In genomic region chr12:53728206-53728605, GRCh38 we compare ENCODE assay signal across 8 cellular contexts. TPM values are rescaled to one million over a fixed set of nuclear protein-coding genes. Genes with fewer than 3 reads are reported as not detected.
DNase-seq lines count a peak whose midpoint lies in the region; ATAC-seq and TF ChIP-seq lines count a peak whose summit lies in the region.

No MANE protein-coding gene starts in this region.

- H3K9ac ChIP-seq in HUES64 (ENCODE audit: low read depth, low read length) = no peak overlapping the region

- H3K4me3 ChIP-seq in ACC112 (ENCODE audit: low read depth, low read length) = peak overlapping the region; percentile 95
- peak overlapping the region; percentile 80 for H3K4me3 ChIP-seq in HUES64 (ENCODE audit: low read length)

- 18% methylated on average over 4 of the region's 7 CpGs for WGBS in HUES64

- H3K4me3 Mint-ChIP-seq in brain (peak overlapping the region; percentile 91 to 97 (median 96)), naive B cell (peak overlapping the region; percentile 89 to 98 (median 96))

- H3K27me3 Mint-ChIP-seq in brain = peaks cover 28% of the 10 kb centered on the region
- H3K27me3 Mint-ChIP-seq in naive B cell = peaks cover 8 to 17% (median 11%) of the 10 kb centered on the region in 3 donors

- peaks cover 8% of the 10 kb centered on the region; the same call in 1 of the 2 replicates for H3K36me3 ChIP-seq in ACC112 (ENCODE audit: insufficient read depth, low read length)
- no peaks in the 10 kb centered on the region for H3K36me3 ChIP-seq in HUES64 (ENCODE audit: insufficient read depth, low read length)

- H3K36me3 Mint-ChIP-seq in brain = peaks cover 23% of the 10 kb centered on the region
- peaks cover 5 to 15% of the 10 kb centered on the region in 2 donors for H3K36me3 Mint-ChIP-seq in naive B cell

- H3K4me1 Mint-ChIP-seq in brain (peaks cover 34% of the 10 kb centered on the region), naive B cell (peaks cover 25 to 37% (median 31%) of the 10 kb centered on the region in 3 donors)

- H3K27me3 ChIP-seq in ACC112 (ENCODE audit: insufficient read depth, low read length) (no peaks in the 10 kb centered on the region), HUES64 (ENCODE audit: insufficient read depth, low read length) (no peaks in the 10 kb centered on the region)

- H3K9me3 Mint-ChIP-seq in brain = no peaks in the 10 kb centered on the region
- H3K9me3 Mint-ChIP-seq in naive B cell = peaks cover 0 to 1% (median 0%) of the 10 kb centered on the region in 7 donors

- peak overlapping the region; percentile 55 for H2AFZ ChIP-seq in ACC112 (ENCODE audit: low read length, unreplicated experiment)

- H3K27ac Mint-ChIP-seq in brain (peak overlapping the region; percentile 87 to 98 (median 91)), naive B cell (peak overlapping the region in 5 of 6 donors; percentile 79 to 96 (median 86))

- no peak overlapping the region for H3K27ac ChIP-seq in ACC112 (ENCODE audit: low read depth, low read length)
- no peak overlapping the region; the same call in 1 of the 2 replicates for H3K27ac ChIP-seq in HUES64 (ENCODE audit: low read depth, low read length)

- H3K79me2 ChIP-seq in ACC112 (ENCODE audit: control insufficient read depth, insufficient read depth, low read length, unreplicated experiment) = peaks cover 13% of the 10 kb centered on the region

- H3K9me3 ChIP-seq in HUES64 (ENCODE audit: insufficient read depth, low read depth, low read length) = no peaks in the 10 kb centered on the region

- H3K4me1 ChIP-seq in ACC112 (ENCODE audit: control insufficient read depth, insufficient read depth, low read length, unreplicated experiment) (peaks cover 14% of the 10 kb centered on the region), HUES64 (ENCODE audit: insufficient read depth, low read length) (peaks cover 8% of the 10 kb centered on the region; the same call in 1 of the 2 replicates)

- ATAC-seq in naive B cell (ENCODE audit: low read depth in 2 of 2) = no peak
- no peak for ATAC-seq in HG02884 (IDR thresholded peaks at IDR 0.05; ENCODE audit: unreplicated experiment)
- no peak for ATAC-seq in HG03135 (IDR thresholded peaks at IDR 0.05; ENCODE audit: unreplicated experiment)

- DNase-seq in naive B cell (no peak), DMS79 treated with DMSO at 0.1 percent for 48 hours (lab: John Stamatoyannopoulos, UW) (no peak), MV-4-11 (lab: John Stamatoyannopoulos, UW) (no peak)

- no peak for TF ChIP-seq CTCF in brain (conservative IDR thresholded peaks at IDR 0.05)

RNA-seq across cellular contexts. Expression of gene CALCOCO1, which starts 1.0 kb away (rescaled TPM):
- 12.8 TPM for polyA plus RNA-seq in HUES64 (2013, experiment 1 of 2)
- polyA plus RNA-seq in HUES64 (2013, experiment 2 of 2) = 20.5 TPM
- polyA plus RNA-seq in brain (ENCODE audit: insufficient read depth, low read depth, low replicate concordance) (122 TPM), naive B cell (ENCODE audit: low read depth in 6 of 6) (10 to 100 TPM; 65.8 to 93.2 (median 78.8) TPM)

RNA-seq across cellular contexts. Expression of gene CISTR, which starts 23.6 kb away (rescaled TPM):
- polyA plus RNA-seq in HUES64 (2013, experiment 1 of 2) = not detected
- polyA plus RNA-seq in HUES64 (2013, experiment 2 of 2) = not detected
- polyA plus RNA-seq in brain (ENCODE audit: insufficient read depth, low read depth, low replicate concordance) = not detected
- polyA plus RNA-seq in naive B cell (ENCODE audit: low read depth in 6 of 6) = not detected

RNA-seq across cellular contexts. Expression of gene ATP5MC2, which starts 52.3 kb away (rescaled TPM):
- polyA plus RNA-seq in HUES64 (2013, experiment 1 of 2) = 408 TPM
- 489 TPM for polyA plus RNA-seq in HUES64 (2013, experiment 2 of 2)
- polyA plus RNA-seq in brain (ENCODE audit: insufficient read depth, low read depth, low replicate concordance) (614 TPM), naive B cell (ENCODE audit: low read depth in 6 of 6) (100 to 1,000 TPM; 491 to 654 (median 582) TPM)
